In the genomic region with DNA sequence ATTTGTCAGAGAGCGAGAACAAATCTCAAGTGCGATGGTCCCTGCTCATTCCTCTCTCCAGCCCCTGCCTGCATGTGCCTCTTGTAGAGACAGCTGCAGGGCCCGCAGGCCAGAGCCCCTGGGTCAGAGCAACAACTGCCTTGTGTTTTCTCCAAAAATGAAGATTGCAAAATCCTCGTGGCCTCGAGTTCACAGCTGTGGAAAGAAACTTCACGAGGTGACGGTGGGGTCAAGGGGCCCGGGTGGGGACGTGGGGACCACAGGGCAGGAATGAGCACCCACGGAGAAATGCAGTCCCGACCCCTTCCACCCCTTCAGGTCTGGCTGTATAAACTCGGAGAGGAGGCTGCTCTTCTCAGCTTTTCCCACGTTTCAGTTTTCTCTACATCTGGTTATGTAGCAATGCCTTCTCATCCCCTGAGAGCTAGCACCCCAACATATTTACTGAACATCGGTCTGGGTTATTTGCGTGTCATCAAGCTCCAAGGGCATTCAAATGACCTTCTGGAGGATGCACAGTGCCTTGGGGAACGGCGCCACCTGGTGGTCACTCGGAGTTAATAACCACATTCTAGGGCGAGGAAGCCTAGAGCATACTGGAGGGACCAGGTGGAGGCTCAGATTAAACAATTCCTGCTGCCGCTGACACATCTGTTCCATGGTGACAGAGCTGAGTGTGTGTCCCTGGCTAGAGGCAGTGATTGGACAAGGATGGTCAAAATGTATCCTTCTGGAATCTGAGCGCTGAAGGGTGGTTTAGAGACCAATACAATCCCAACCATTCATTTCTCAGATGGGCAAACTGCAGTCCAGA, we compare ENCODE assay signal across 1 cellular context.
TF ChIP-seq lines count a peak whose summit lies in the region.

No MANE protein-coding gene starts in this region.

TF ChIP-seq in GM23338, 12 proteins besides CTCF, POLR2A, EP300 and RAD21 (continued from another document):
- TF ChIP-seq, protein P1, sequence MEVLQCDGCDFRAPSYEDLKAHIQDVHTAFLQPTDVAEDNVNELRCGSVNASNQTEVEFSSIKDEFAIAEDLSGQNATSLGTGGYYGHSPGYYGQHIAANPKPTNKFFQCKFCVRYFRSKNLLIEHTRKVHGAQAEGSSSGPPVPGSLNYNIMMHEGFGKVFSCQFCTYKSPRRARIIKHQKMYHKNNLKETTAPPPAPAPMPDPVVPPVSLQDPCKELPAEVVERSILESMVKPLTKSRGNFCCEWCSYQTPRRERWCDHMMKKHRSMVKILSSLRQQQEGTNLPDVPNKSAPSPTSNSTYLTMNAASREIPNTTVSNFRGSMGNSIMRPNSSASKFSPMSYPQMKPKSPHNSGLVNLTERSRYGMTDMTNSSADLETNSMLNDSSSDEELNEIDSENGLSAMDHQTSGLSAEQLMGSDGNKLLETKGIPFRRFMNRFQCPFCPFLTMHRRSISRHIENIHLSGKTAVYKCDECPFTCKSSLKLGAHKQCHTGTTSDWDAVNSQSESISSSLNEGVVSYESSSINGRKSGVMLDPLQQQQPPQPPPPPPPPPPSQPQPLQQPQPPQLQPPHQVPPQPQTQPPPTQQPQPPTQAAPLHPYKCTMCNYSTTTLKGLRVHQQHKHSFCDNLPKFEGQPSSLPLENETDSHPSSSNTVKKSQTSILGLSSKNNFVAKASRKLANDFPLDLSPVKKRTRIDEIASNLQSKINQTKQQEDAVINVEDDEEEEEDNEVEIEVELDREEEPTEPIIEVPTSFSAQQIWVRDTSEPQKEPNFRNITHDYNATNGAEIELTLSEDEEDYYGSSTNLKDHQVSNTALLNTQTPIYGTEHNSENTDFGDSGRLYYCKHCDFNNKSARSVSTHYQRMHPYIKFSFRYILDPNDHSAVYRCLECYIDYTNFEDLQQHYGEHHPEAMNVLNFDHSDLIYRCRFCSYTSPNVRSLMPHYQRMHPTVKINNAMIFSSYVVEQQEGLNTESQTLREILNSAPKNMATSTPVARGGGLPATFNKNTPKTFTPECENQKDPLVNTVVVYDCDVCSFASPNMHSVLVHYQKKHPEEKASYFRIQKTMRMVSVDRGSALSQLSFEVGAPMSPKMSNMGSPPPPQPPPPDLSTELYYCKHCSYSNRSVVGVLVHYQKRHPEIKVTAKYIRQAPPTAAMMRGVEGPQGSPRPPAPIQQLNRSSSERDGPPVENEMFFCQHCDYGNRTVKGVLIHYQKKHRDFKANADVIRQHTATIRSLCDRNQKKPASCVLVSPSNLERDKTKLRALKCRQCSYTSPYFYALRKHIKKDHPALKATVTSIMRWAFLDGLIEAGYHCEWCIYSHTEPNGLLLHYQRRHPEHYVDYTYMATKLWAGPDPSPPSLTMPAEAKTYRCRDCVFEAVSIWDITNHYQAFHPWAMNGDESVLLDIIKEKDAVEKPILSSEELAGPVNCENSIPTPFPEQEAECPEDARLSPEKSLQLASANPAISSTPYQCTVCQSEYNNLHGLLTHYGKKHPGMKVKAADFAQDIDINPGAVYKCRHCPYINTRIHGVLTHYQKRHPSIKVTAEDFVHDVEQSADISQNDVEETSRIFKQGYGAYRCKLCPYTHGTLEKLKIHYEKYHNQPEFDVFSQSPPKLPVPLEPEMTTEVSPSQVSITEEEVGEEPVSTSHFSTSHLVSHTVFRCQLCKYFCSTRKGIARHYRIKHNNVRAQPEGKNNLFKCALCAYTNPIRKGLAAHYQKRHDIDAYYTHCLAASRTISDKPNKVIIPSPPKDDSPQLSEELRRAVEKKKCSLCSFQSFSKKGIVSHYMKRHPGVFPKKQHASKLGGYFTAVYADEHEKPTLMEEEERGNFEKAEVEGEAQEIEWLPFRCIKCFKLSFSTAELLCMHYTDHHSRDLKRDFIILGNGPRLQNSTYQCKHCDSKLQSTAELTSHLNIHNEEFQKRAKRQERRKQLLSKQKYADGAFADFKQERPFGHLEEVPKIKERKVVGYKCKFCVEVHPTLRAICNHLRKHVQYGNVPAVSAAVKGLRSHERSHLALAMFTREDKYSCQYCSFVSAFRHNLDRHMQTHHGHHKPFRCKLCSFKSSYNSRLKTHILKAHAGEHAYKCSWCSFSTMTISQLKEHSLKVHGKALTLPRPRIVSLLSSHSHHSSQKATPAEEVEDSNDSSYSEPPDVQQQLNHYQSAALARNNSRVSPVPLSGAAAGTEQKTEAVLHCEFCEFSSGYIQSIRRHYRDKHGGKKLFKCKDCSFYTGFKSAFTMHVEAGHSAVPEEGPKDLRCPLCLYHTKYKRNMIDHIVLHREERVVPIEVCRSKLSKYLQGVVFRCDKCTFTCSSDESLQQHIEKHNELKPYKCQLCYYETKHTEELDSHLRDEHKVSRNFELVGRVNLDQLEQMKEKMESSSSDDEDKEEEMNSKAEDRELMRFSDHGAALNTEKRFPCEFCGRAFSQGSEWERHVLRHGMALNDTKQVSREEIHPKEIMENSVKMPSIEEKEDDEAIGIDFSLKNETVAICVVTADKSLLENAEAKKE (CRISPR knock-in tag; IDR thresholded peaks at IDR 0.05) = no peak
- TF ChIP-seq JUNB (IDR thresholded peaks at IDR 0.05; ENCODE audit: unreplicated experiment) (no peak), ZNF331 (CRISPR knock-in tag; IDR thresholded peaks at IDR 0.05; ENCODE audit: low read depth) (no peak)
- TF ChIP-seq, protein P2, sequence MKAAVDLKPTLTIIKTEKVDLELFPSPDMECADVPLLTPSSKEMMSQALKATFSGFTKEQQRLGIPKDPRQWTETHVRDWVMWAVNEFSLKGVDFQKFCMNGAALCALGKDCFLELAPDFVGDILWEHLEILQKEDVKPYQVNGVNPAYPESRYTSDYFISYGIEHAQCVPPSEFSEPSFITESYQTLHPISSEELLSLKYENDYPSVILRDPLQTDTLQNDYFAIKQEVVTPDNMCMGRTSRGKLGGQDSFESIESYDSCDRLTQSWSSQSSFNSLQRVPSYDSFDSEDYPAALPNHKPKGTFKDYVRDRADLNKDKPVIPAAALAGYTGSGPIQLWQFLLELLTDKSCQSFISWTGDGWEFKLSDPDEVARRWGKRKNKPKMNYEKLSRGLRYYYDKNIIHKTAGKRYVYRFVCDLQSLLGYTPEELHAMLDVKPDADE (IDR thresholded peaks at IDR 0.05) = no peak
